In the genomic region with DNA sequence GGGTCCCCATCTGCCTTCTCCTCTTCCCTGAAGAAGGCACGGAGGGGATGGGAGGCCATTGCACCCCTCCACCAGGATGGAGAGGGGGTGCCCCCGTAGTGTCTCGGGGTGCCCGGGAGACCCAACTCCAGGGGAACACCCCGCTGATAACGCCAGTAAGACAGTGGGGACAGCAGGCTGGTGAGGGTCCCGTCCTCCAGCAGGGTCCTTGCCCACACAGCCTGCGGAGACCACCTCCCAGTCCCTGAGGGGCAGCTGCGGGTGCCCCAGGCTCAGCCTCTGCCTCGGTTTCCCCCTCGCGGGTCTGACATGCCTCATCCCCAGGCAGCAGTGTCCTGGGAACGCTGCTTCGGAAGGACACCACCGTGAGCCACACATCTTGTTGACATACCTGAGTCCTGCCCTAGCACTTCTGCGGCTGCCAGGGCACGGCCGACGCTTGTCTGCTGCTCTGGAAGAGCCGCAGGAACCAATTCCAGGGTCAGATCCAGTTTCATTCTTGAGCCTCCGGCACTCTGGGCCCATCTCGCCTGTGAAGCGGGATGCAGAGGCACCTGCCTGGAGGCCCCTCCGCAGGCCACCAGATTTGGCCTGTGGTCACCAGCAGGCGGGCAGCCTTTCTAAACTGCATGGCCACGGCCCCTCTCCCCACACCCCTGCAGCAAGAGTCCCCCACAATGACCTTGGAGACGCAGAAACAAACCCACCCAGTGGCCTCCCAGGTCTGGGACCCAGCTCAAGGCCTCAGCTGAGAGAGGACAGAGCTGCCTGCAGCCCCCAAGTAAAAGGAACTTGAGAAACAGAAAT, we compare ENCODE assay signal across 12 cellular contexts.
"Had no signal": no experiment of that assay in that cellular context is flagged by ENCODE, and none has a peak within 500 bp of the region (broad histone marks: within the 10 kb centered on the region; RNA-seq: fewer than 3 reads in every experiment).

No MANE protein-coding gene starts in this region.

- H3K9me3 Mint-ChIP-seq: activated T-helper 2 cell treated with anti-CD3 and anti-CD28 coated beads, Interferon-gamma antibody, Interleukin-2, Interleukin-4, amounts not matched to agents 10 μg/mL and 5 μg/mL and 100 μg/mL, durations not matched to agents 14 hours and 24 hours and 36 hours; stimulated activated naive B cell treated with anti-CD40 and anti-IgM and Interleukin-4, amounts not matched to agents 10 μg/mL and 1 μg/mL and 100 μg/mL, for 72 hours had no signal

- FAIRE-seq: keratinocyte had no signal

- H3K36me3 ChIP-seq: neutrophil, right lobe of liver had no signal

- H3K4me1 ChIP-seq: foreskin keratinocyte had no signal

- DNase-seq: activated CD4-positive, CD25-positive, alpha-beta regulatory T cell treated with anti-CD3 and anti-CD28 coated beads, Interleukin-2, amount 50 U/mL, for 72 hours; activated naive CD4-positive, alpha-beta T cell treated with anti-CD3 and anti-CD28 coated beads, Interleukin-2, amount 50 U/mL, for 16 hours; foreskin keratinocyte; head of caudate nucleus; spleen; stimulated activated CD4-positive, alpha-beta T cell treated with anti-CD3 and anti-CD28 coated beads, Interleukin-1b, Interleukin-23, amount 100 ng/mL, for 48 hours; stimulated activated naive B cell treated with anti-CD40 and anti-IgM and Interleukin-4, amounts not matched to agents 10 μg/mL and 1 μg/mL and 100 μg/mL, for 72 hours had no signal

- H3K4me3 ChIP-seq: right lobe of liver, spleen, tibial nerve had no signal

- H3K27me3 Mint-ChIP-seq: stimulated activated naive B cell treated with anti-CD40 and anti-IgM and Interleukin-4, amounts not matched to agents 10 μg/mL and 1 μg/mL and 100 μg/mL, for 72 hours had no signal

- H3K27ac ChIP-seq: foreskin keratinocyte, neutrophil, right lobe of liver, tibial nerve had no signal

- ATAC-seq: foreskin keratinocyte; right lobe of liver; stimulated activated naive B cell treated with anti-CD40 and anti-IgM and Interleukin-4, amounts not matched to agents 10 μg/mL and 1 μg/mL and 100 μg/mL, for 72 hours had no signal

- H3K9me3 ChIP-seq: neutrophil, right lobe of liver, spleen, tibial nerve had no signal

- H3K27ac Mint-ChIP-seq: activated T-helper 2 cell treated with anti-CD3 and anti-CD28 coated beads, Interferon-gamma antibody, Interleukin-2, Interleukin-4, amounts not matched to agents 10 μg/mL and 5 μg/mL and 100 μg/mL, durations not matched to agents 14 hours and 24 hours and 36 hours; stimulated activated naive B cell treated with anti-CD40 and anti-IgM and Interleukin-4, amounts not matched to agents 10 μg/mL and 1 μg/mL and 100 μg/mL, for 72 hours had no signal

- H3K4me3 Mint-ChIP-seq: stimulated activated naive B cell treated with anti-CD40 and anti-IgM and Interleukin-4, amounts not matched to agents 10 μg/mL and 1 μg/mL and 100 μg/mL, for 72 hours had no signal

- H3K27me3 ChIP-seq: foreskin keratinocyte, right lobe of liver, spleen, tibial nerve had no signal
